Comparison of ENCODE assay signal across 13 cellular contexts in genomic region chr5:173020154-173020581, GRCh38. TPM values are rescaled to one million over a fixed set of nuclear protein-coding genes. Genes with fewer than 3 reads are reported as not detected.
DNase-seq lines count a peak whose midpoint lies in the region; ATAC-seq and TF ChIP-seq lines count a peak whose summit lies in the region.
"Had no signal": no experiment of that assay in that cellular context is flagged by ENCODE, and none has a peak within 500 bp of the region (broad histone marks: within the 10 kb centered on the region; RNA-seq: fewer than 3 reads in every experiment).

No MANE protein-coding gene starts in this region.

- H4K20me1 ChIP-seq in mammary epithelial cell (ENCODE audit: insufficient read depth, low read length) = no peaks in the 10 kb centered on the region
- peaks cover 21% of the 10 kb centered on the region for H4K20me1 ChIP-seq in hepatocyte (ENCODE audit: insufficient read depth, poor library complexity, severe bottlenecking)
- no peaks in the 10 kb centered on the region for H4K20me1 ChIP-seq in H9 (ENCODE audit: control insufficient read depth, insufficient read depth, insufficient read length)

- H3K9me3 Mint-ChIP-seq in MCF 10A (ENCODE audit: unreplicated experiment) (no peaks in the 10 kb centered on the region), H9 (no peaks in the 10 kb centered on the region)
- H3K9me3 Mint-ChIP-seq: activated CD4-positive, alpha-beta T cell treated with anti-CD3 and anti-CD28 coated beads, Interleukin-2, amount 10 ng/mL, durations not matched to agents 24 days and 14 days; activated T-helper 2 cell treated with anti-CD3 and anti-CD28 coated beads, Interferon-gamma antibody, Interleukin-2, Interleukin-4, amounts not matched to agents 10 μg/mL and 5 μg/mL and 100 μg/mL, durations not matched to agents 14 hours and 24 hours and 36 hours had no signal

- in situ Hi-C loops in mammary epithelial cell (cut with MboI; ENCODE audit: low sequenced_read_pairs in 2 of 2) = no loop called here

- H2AK5ac ChIP-seq in H9 (ENCODE audit: insufficient read length, low read length) = no peak overlapping the region

- H3K79me1 ChIP-seq in H9 (ENCODE audit: insufficient read depth, low read depth, low read length, poor library complexity, severe bottlenecking) = peaks cover 4% of the 10 kb centered on the region

- BruUV-seq in MCF 10A (replicated peaks; lab: Mats Ljungman, UMichigan) = no TSS peak
- BruUV-seq in mammary epithelial cell (replicated peaks; lab: Mats Ljungman, UMichigan) = no TSS peak

- POLR2A ChIA-PET in MCF 10A (lab: Yijun Ruan, JAX) = no interaction called here

- peaks cover 83% of the 10 kb centered on the region for H3K79me2 ChIP-seq in mammary epithelial cell (ENCODE audit: insufficient read depth, low read length)
- peaks cover 87% of the 10 kb centered on the region for H3K79me2 ChIP-seq in hepatocyte
- peaks cover 5% of the 10 kb centered on the region; the same call in 1 of the 2 replicates for H3K79me2 ChIP-seq in H9 (ENCODE audit: insufficient read depth, low read length)

- H3K36me3 ChIP-seq in breast epithelium (no peaks in the 10 kb centered on the region), mammary epithelial cell (ENCODE audit: insufficient read depth, low read length) (peaks cover 2% of the 10 kb centered on the region), hepatocyte (replicated peaks; ENCODE audit: insufficient read depth, low read depth) (no peaks in the 10 kb centered on the region), thoracic aorta (no peaks in the 10 kb centered on the region)

- no peak overlapping the region for H4K8ac ChIP-seq in H9 (replicated peaks; ENCODE audit: insufficient read length, low read depth, low read length)

- H3K4me1 Mint-ChIP-seq in MCF 10A (ENCODE audit: insufficient read depth, unreplicated experiment) = peaks cover 39% of the 10 kb centered on the region
- H3K4me1 Mint-ChIP-seq in H9 = peaks cover 17 to 19% of the 10 kb centered on the region in 2 experiments

- no peak overlapping the region for H3T11ph ChIP-seq in H9 (ENCODE audit: low read length)

- no peak overlapping the region for H2AFZ ChIP-seq in mammary epithelial cell (ENCODE audit: low read depth, low read length)
- no peak overlapping the region for H2AFZ ChIP-seq in hepatocyte
- H2AFZ ChIP-seq in H9 (ENCODE audit: low read length) = no peak overlapping the region

- CTCF ChIA-PET in MCF 10A (lab: Yijun Ruan, JAX) = interaction anchor here (0.5 to 0.6 kb wide), 3 partner anchors 14 to 982 kb away, joined by 3 to 5 read pairs (median 4); no protein-coding TSS in a partner anchor
- CTCF ChIA-PET in mammary epithelial cell (lab: Charles Lee; ENCODE audit: low non-redundant PET) = no interaction called here

- dilution Hi-C loops in mammary epithelial cell (cut with HindIII; ENCODE audit: low sequenced_read_pairs) = no loop called here

- no peak for ATAC-seq in thoracic aorta (ENCODE audit: insufficient number of reproducible peaks, low FRiP score, low read depth)
- no peak for ATAC-seq in HG02571 (IDR thresholded peaks at IDR 0.05; ENCODE audit: unreplicated experiment)
- ATAC-seq: HCT116 had no signal

- H3K27me3 ChIP-seq in breast epithelium (no peaks in the 10 kb centered on the region), mammary epithelial cell (ENCODE audit: insufficient read depth, low read length) (no peaks in the 10 kb centered on the region), hepatocyte (no peaks in the 10 kb centered on the region), thoracic aorta (replicated peaks; ENCODE audit: insufficient read depth) (no peaks in the 10 kb centered on the region), H9 (ENCODE audit: insufficient read depth, low read length) (no peaks in the 10 kb centered on the region)

- H3K4me1 ChIP-seq in breast epithelium (peaks cover 10 to 13% of the 10 kb centered on the region in 2 donors), mammary epithelial cell (ENCODE audit: insufficient read depth, low read length) (peaks cover 26% of the 10 kb centered on the region), hepatocyte (ENCODE audit: insufficient read depth) (peaks cover 8% of the 10 kb centered on the region), thoracic aorta (ENCODE audit: control insufficient read depth in 1 of 2, low read depth in 2 of 2) (peaks cover 26 to 49% of the 10 kb centered on the region in 2 donors), H9 (ENCODE audit: insufficient read depth, low read length) (peaks cover 5% of the 10 kb centered on the region; the same call in 1 of the 2 replicates)

- H3K36me3 Mint-ChIP-seq in MCF 10A (ENCODE audit: insufficient read depth, unreplicated experiment) (peaks cover 49% of the 10 kb centered on the region), H9 (ENCODE audit: insufficient read depth in 1 of 3, low read depth in 3 of 3) (peaks cover 17 to 35% (median 23%) of the 10 kb centered on the region in 3 experiments)

- H3K27ac Mint-ChIP-seq in MCF 10A (ENCODE audit: low read depth, unreplicated experiment) (peak overlapping the region; percentile 49), H9 (no peak overlapping the region)
- H3K27ac Mint-ChIP-seq: activated CD4-positive, alpha-beta T cell treated with anti-CD3 and anti-CD28 coated beads, Interleukin-2, amount 10 ng/mL, durations not matched to agents 24 days and 14 days; activated T-helper 2 cell treated with anti-CD3 and anti-CD28 coated beads, Interferon-gamma antibody, Interleukin-2, Interleukin-4, amounts not matched to agents 10 μg/mL and 5 μg/mL and 100 μg/mL, durations not matched to agents 14 hours and 24 hours and 36 hours had no signal

- H3K27me3 Mint-ChIP-seq in MCF 10A (ENCODE audit: insufficient read depth, unreplicated experiment) (no peaks in the 10 kb centered on the region), H9 (ENCODE audit: low read depth) (no peaks in the 10 kb centered on the region)
- H3K27me3 Mint-ChIP-seq: activated CD4-positive, alpha-beta T cell treated with anti-CD3 and anti-CD28 coated beads, Interleukin-2, amount 10 ng/mL, durations not matched to agents 24 days and 14 days had no signal

- H3K23ac ChIP-seq in H9 (ENCODE audit: insufficient read length, low read depth, low read length) = no peak overlapping the region

- no peak for TF ChIP-seq POLR2A in breast epithelium (IDR thresholded peaks at IDR 0.05)

- H2BK15ac ChIP-seq in H9 (ENCODE audit: low read depth, low read length) = no peak overlapping the region

- H2BK5ac ChIP-seq in H9 (ENCODE audit: insufficient read length, low read length) = no peak overlapping the region

- no peak for DNase-seq in MCF 10A (ENCODE audit: unreplicated experiment)
- no peak for DNase-seq in breast epithelium (ENCODE audit: low spot score in 2 of 2)
- DNase-seq in mammary epithelial cell = no peak
- no peak for DNase-seq in hepatocyte (ENCODE audit: low spot score)
- DNase-seq in thoracic aorta (ENCODE audit: low spot score) = no peak
- DNase-seq in H9 = no peak
- no peak for DNase-seq in effector CD8-positive, alpha-beta T cell (lab: John Stamatoyannopoulos, UW)
- DNase-seq: activated CD4-positive, alpha-beta T cell treated with anti-CD3 and anti-CD28 coated beads, Interleukin-2, amount 10 ng/mL, durations not matched to agents 24 days and 14 days; kidney; stimulated activated CD4-positive, alpha-beta T cell treated with anti-CD3 and anti-CD28 coated beads, Interleukin-15, amount 100 ng/mL, for 24 hours had no signal

- 57% methylated on average over 5 of the region's 5 CpGs for WGBS in mammary epithelial cell (ENCODE audit: low coverage, missing lambda C conversion rate)
- 71% methylated on average over 5 of the region's 5 CpGs for WGBS in hepatocyte (ENCODE audit: low lambda C conversion rate, missing lambda C conversion rate)
- WGBS in H9 (ENCODE audit: extremely low coverage, insufficient read length, low lambda C conversion rate) = no CpG with 5 or more reads among the region's 5 CpGs

- H3K4me3 Mint-ChIP-seq in MCF 10A (ENCODE audit: unreplicated experiment) (no peak overlapping the region), H9 (no peak overlapping the region)
- H3K4me3 Mint-ChIP-seq: activated CD4-positive, alpha-beta T cell treated with anti-CD3 and anti-CD28 coated beads, Interleukin-2, amount 10 ng/mL, durations not matched to agents 24 days and 14 days had no signal

- no peak overlapping the region for H4K91ac ChIP-seq in H9 (ENCODE audit: insufficient read length, low read depth, low read length)

- H3K4me2 ChIP-seq in mammary epithelial cell (ENCODE audit: insufficient read depth, low read depth, low read length) = peak overlapping the region; percentile 3
- no peak overlapping the region for H3K4me2 ChIP-seq in hepatocyte
- no peak overlapping the region for H3K4me2 ChIP-seq in H9 (ENCODE audit: insufficient read depth, insufficient read length, low read length)

- intact Hi-C loops in MCF 10A (cut with micrococcal nuclease) = no loop called here
- intact Hi-C loops in breast epithelium (cut with DNase I; ENCODE audit: low total_unique reads) = no loop called here
- intact Hi-C loops in mammary epithelial cell (cut with micrococcal nuclease) = no loop called here

- H3K18ac ChIP-seq in H9 (ENCODE audit: insufficient read length, low read depth, low read length) = no peak overlapping the region

- H3K4ac ChIP-seq in H9 (ENCODE audit: low read depth, low read length) = no peak overlapping the region

- H4K5ac ChIP-seq in H9 (ENCODE audit: insufficient read length, low read depth, low read length) = no peak overlapping the region

- no peak overlapping the region for H2BK120ac ChIP-seq in H9 (ENCODE audit: low read depth, low read length, poor library complexity, severe bottlenecking)

- TF ChIP-seq CTCF in MCF 10A (IDR thresholded peaks at IDR 0.05; ENCODE audit: unreplicated experiment) (no peak), breast epithelium (IDR thresholded peaks at IDR 0.05) (no peak), mammary epithelial cell (conservative IDR thresholded peaks at IDR 0.05 in 1 of 2, IDR thresholded peaks at IDR 0.05 in 1 of 2; ENCODE audit: extremely low read depth in 1 of 2, insufficient read depth in 1 of 2, low read depth in 1 of 2, low read length in 2 of 2) (no peak), hepatocyte (IDR thresholded peaks at IDR 0.05; ENCODE audit: poor library complexity) (no peak), thoracic aorta (IDR thresholded peaks at IDR 0.05) (no peak), H9 (conservative IDR thresholded peaks at IDR 0.05) (no peak)

- no peak overlapping the region for H3K14ac ChIP-seq in H9 (ENCODE audit: insufficient read depth, low read length)

- H3K4me3 ChIP-seq in breast epithelium (no peak overlapping the region), mammary epithelial cell (replicated peaks in 1 of 3; ENCODE audit: insufficient read depth in 1 of 3, low read depth in 2 of 3, low read length in 3 of 3) (no peak overlapping the region), hepatocyte (no peak overlapping the region), thoracic aorta (no peak overlapping the region)

- H2BK20ac ChIP-seq in H9 (ENCODE audit: low read depth, low read length, poor library complexity, severe bottlenecking) = no peak overlapping the region

- no peaks in the 10 kb centered on the region for H3K9me2 ChIP-seq in hepatocyte (replicated peaks; ENCODE audit: insufficient read depth)

- no peak overlapping the region for H3K27ac ChIP-seq in breast epithelium
- no peak overlapping the region for H3K27ac ChIP-seq in mammary epithelial cell (ENCODE audit: insufficient read depth, low read depth, low read length)
- peak overlapping the region; percentile 16 for H3K27ac ChIP-seq in hepatocyte
- H3K27ac ChIP-seq in thoracic aorta = peak overlapping the region; percentile 2 to 56
- no peak overlapping the region for H3K27ac ChIP-seq in H9 (ENCODE audit: insufficient read length, low read depth, low read length)

- H3K9ac ChIP-seq in mammary epithelial cell (ENCODE audit: insufficient read depth, low read length) = no peak overlapping the region
- H3K9ac ChIP-seq in H9 (ENCODE audit: extremely low read depth, insufficient read length, low read length) = no peak overlapping the region

- no peaks in the 10 kb centered on the region for H3K9me3 ChIP-seq in breast epithelium
- H3K9me3 ChIP-seq in mammary epithelial cell (replicated peaks; ENCODE audit: insufficient read depth, low read length) = no peaks in the 10 kb centered on the region
- H3K9me3 ChIP-seq in hepatocyte (ENCODE audit: low read depth) = no peaks in the 10 kb centered on the region
- no peaks in the 10 kb centered on the region for H3K9me3 ChIP-seq in thoracic aorta
- no peaks in the 10 kb centered on the region for H3K9me3 ChIP-seq in H9 (ENCODE audit: control insufficient read depth, low read depth, low read length)

- H2BK12ac ChIP-seq in H9 (ENCODE audit: insufficient read length, low read depth, low read length) = no peak overlapping the region

- no peaks in the 10 kb centered on the region for H3K23me2 ChIP-seq in H9 (ENCODE audit: insufficient read length, low read depth, low read length, poor library complexity, severe bottlenecking)

- H3K56ac ChIP-seq in H9 (ENCODE audit: insufficient read length, low read depth, low read length) = no peak overlapping the region

RNA-seq across cellular contexts. Expression of gene CREBRF, which starts 36.0 kb away (rescaled TPM):
- 16.2 and 22.7 TPM in 2 replicates for total RNA-seq in MCF 10A (2022)
- total RNA-seq in breast epithelium = 10 to 100 TPM; 51.1 to 77.1 (median 63.8) TPM
- total RNA-seq in mammary epithelial cell = 10 to 100 TPM in 1 of 2 donors, 1 to 10 TPM in 1; 8.0 to 17.2 TPM
- 1.6 TPM for polyA plus RNA-seq in mammary epithelial cell
- 17.0 TPM for polyA minus RNA-seq in mammary epithelial cell
- total RNA-seq in hepatocyte = 21.0 and 22.9 TPM in 2 replicates
- 14.7 and 17.8 TPM in 2 replicates for polyA plus RNA-seq in hepatocyte
- total RNA-seq in thoracic aorta = 10 to 100 TPM; 39.3 to 43.5 TPM
- 2.7 and 3.0 TPM in 2 replicates for total RNA-seq in H9 (2021)

RNA-seq across cellular contexts. Expression of gene ATP6V0E1, which starts 36.6 kb away (rescaled TPM):
- total RNA-seq in MCF 10A (2022) = 171 and 243 TPM in 2 replicates
- 100 to 1,000 TPM; 173 to 219 (median 185) TPM for total RNA-seq in breast epithelium
- 100 to 1,000 TPM; 147 to 154 TPM for total RNA-seq in mammary epithelial cell
- polyA plus RNA-seq in mammary epithelial cell = 213 TPM
- polyA minus RNA-seq in mammary epithelial cell = 157 TPM
- total RNA-seq in hepatocyte = 216 and 283 TPM in 2 replicates
- 631 and 657 TPM in 2 replicates for polyA plus RNA-seq in hepatocyte
- total RNA-seq in thoracic aorta = 100 to 1,000 TPM; 117 to 123 TPM
- 101 TPM in 2 replicates for total RNA-seq in H9 (2021)

Comparison
In these comparisons a context has a peak if more than half of its experiments do, and no peak if none do; other contexts are left out.
1. H3K27ac ChIP-seq: peak in hepatocyte (single experiment) and thoracic aorta (2 of 2); none in breast epithelium (0 of 2), mammary epithelial cell (single experiment) and H9 (single experiment).